In genomic region chr2:39665811-39666488, GRCh38 we compare ENCODE assay signal across 9 cellular contexts. TPM values are rescaled to one million over a fixed set of nuclear protein-coding genes. Genes with fewer than 3 reads are reported as not detected.
DNase-seq lines count a peak whose midpoint lies in the region; ATAC-seq and TF ChIP-seq lines count a peak whose summit lies in the region.
"Had no signal": no experiment of that assay in that cellular context is flagged by ENCODE, and none has a peak within 500 bp of the region (broad histone marks: within the 10 kb centered on the region; RNA-seq: fewer than 3 reads in every experiment).

TMEM178A (plus strand) TSS chr2:39665917; CDS start chr2:39665975, 58 bp downstream.

- intact Hi-C loops in esophagus squamous epithelium (cut with DNase I) = no loop called here

- no peaks in the 10 kb centered on the region for H4K20me1 ChIP-seq in SK-N-SH (ENCODE audit: insufficient read depth)
- H4K20me1 ChIP-seq in neural cell (ENCODE audit: insufficient read depth) = no peaks in the 10 kb centered on the region

- H3K4me1 ChIP-seq in SK-N-SH (ENCODE audit: control insufficient read depth in 1 of 2, insufficient read depth in 2 of 2, low read depth in 1 of 2, low read length in 1 of 2) = peaks cover 4 to 10% of the 10 kb centered on the region in 2 experiments; a peak in 2 of 4 replicates
- H3K4me1 ChIP-seq in esophagus squamous epithelium = peaks cover 0 to 20% (median 9%) of the 10 kb centered on the region in 3 donors

- H3K9me2 ChIP-seq in SK-N-SH (no peaks in the 10 kb centered on the region), neural cell (ENCODE audit: insufficient read depth, low read length) (no peaks in the 10 kb centered on the region)

- H3K9ac ChIP-seq in SK-N-SH = no peak within 1 kb of the TSS
- H3K9ac ChIP-seq in neural cell (ENCODE audit: low read length) = peak within 1 kb of the TSS; percentile 72

- H3K27me3 ChIP-seq in SK-N-SH (ENCODE audit: insufficient read depth) = peaks cover 34% of the 10 kb centered on the region
- peaks cover 0 to 62% (median 10%) of the 10 kb centered on the region in 4 donors for H3K27me3 ChIP-seq in esophagus squamous epithelium
- H3K27me3 ChIP-seq in neural cell (ENCODE audit: insufficient read depth, low read depth, low read length) = no peaks in the 10 kb centered on the region

- H3K4me3 ChIP-seq in SK-N-SH (ENCODE audit: low read depth in 2 of 2, low read length in 1 of 2) (peak within 1 kb of the TSS; percentile 60 to 65), esophagus squamous epithelium (peak within 1 kb of the TSS; percentile 28 to 64 (median 48)), neural cell (ENCODE audit: low read length) (peak within 1 kb of the TSS; percentile 72)

- DNase-seq in DMS 273 (lab: John Stamatoyannopoulos, UW; ENCODE audit: unreplicated experiment) = peak; percentile 57
- DNase-seq in DMS 273 treated with DMSO at 0.1 percent for 48 hours (lab: John Stamatoyannopoulos, UW) = no peak
- peak; percentile 90 for DNase-seq in SK-N-SH
- DNase-seq in esophagus squamous epithelium (lab: John Stamatoyannopoulos, UW) = no peak
- DNase-seq in NCI-H1436 treated with DMSO at 0.1 percent for 48 hours (lab: John Stamatoyannopoulos, UW) = no peak
- DNase-seq in HCEC 1CT = no peak

- no peak for TF ChIP-seq RAD21 in SK-N-SH (IDR thresholded peaks at IDR 0.05; ENCODE audit: low read length)
- peak; percentile 26 for TF ChIP-seq RAD21 in neural cell (conservative IDR thresholded peaks at IDR 0.05)

- no peak within 1 kb of the TSS for H3K27ac ChIP-seq in SK-N-SH (ENCODE audit: low read depth in 2 of 2, low read length in 1 of 2)
- H3K27ac ChIP-seq in esophagus squamous epithelium = no peak within 1 kb of the TSS
- no peak within 1 kb of the TSS for H3K27ac ChIP-seq in neural cell (ENCODE audit: low read length)
- H3K27ac ChIP-seq: 22Rv1 had no signal

- H3K36me3 ChIP-seq in SK-N-SH (replicated peaks in 1 of 2; ENCODE audit: control insufficient read depth in 1 of 2, insufficient read depth in 2 of 2, low read length in 1 of 2) (no peaks in the 10 kb centered on the region), esophagus squamous epithelium (no peaks in the 10 kb centered on the region), neural cell (ENCODE audit: insufficient read depth, low read length) (no peaks in the 10 kb centered on the region)

- H3F3A ChIP-seq in SK-N-SH (replicated peaks; ENCODE audit: insufficient read depth) = no peaks in the 10 kb centered on the region
- H3F3A ChIP-seq in neural cell (ENCODE audit: insufficient read depth, low read length, poor library complexity, severe bottlenecking) = no peaks in the 10 kb centered on the region

- TF ChIP-seq POLR2A in esophagus squamous epithelium (IDR thresholded peaks at IDR 0.05) = no peak

- H2AFZ ChIP-seq in SK-N-SH (ENCODE audit: low read depth) (peak within 1 kb of the TSS; percentile 91), neural cell (ENCODE audit: low read depth, low read length) (peak within 1 kb of the TSS; percentile 54)

- TF ChIP-seq CTCF in SK-N-SH (IDR thresholded peaks at IDR 0.05) (no peak), esophagus squamous epithelium (IDR thresholded peaks at IDR 0.05) (no peak), neural cell (IDR thresholded peaks at IDR 0.05; ENCODE audit: poor library complexity, severe bottlenecking) (peak; percentile 35)

- no peaks in the 10 kb centered on the region for H3K9me3 ChIP-seq in SK-N-SH
- no peaks in the 10 kb centered on the region for H3K9me3 ChIP-seq in esophagus squamous epithelium
- no peaks in the 10 kb centered on the region for H3K9me3 ChIP-seq in neural cell (ENCODE audit: low read length)

- ATAC-seq in GM21360 (IDR thresholded peaks at IDR 0.05; ENCODE audit: unreplicated experiment) = no peak

- H3K4me2 ChIP-seq in SK-N-SH = peak within 1 kb of the TSS; percentile 80
- peak within 1 kb of the TSS; percentile 65 for H3K4me2 ChIP-seq in neural cell (ENCODE audit: low read length)

- H3K79me2 ChIP-seq in SK-N-SH (ENCODE audit: insufficient read depth) (no peaks in the 10 kb centered on the region), neural cell (replicated peaks; ENCODE audit: insufficient read depth, low read length) (peaks cover 28% of the 10 kb centered on the region)

- CTCF ChIA-PET in SK-N-SH (lab: Yijun Ruan, JAX) = no interaction called here

- POLR2A ChIA-PET in SK-N-SH (lab: Yijun Ruan, JAX) = no interaction called here

- 2% methylated on average over 45 of the region's 90 CpGs for WGBS in SK-N-SH (ENCODE audit: low lambda C conversion rate)
- WGBS in esophagus squamous epithelium, 2 donors = 0 to 10% methylated on average over 2 to 24 of the region's 90 CpGs

- TF ChIP-seq EP300 in SK-N-SH (IDR thresholded peaks at IDR 0.05; ENCODE audit: borderline replicate concordance in 1 of 2, low read depth in 1 of 2, low read length in 1 of 2) (no peak), neural cell (conservative IDR thresholded peaks at IDR 0.05; ENCODE audit: poor library complexity, severe bottlenecking) (peak; percentile 13)

TF ChIP-seq in SK-N-SH, 30 proteins besides CTCF, POLR2A, EP300 and RAD21 (continues in another document):
- TF ChIP-seq JUND (IDR thresholded peaks at IDR 0.05) = no peak
- no peak for TF ChIP-seq NFIC (IDR thresholded peaks at IDR 0.05; ENCODE audit: borderline replicate concordance)
- no peak for TF ChIP-seq PBX3 (IDR thresholded peaks at IDR 0.05)
- TF ChIP-seq FOXM1 (IDR thresholded peaks at IDR 0.05; ENCODE audit: low read depth) = no peak
- no peak for TF ChIP-seq POLR2AphosphoS5 (IDR thresholded peaks at IDR 0.05; ENCODE audit: low read depth, low read length)
- TF ChIP-seq GABPA (IDR thresholded peaks at IDR 0.05; ENCODE audit: low read depth) = no peak
- no peak for TF ChIP-seq TEAD4 (IDR thresholded peaks at IDR 0.05; ENCODE audit: borderline replicate concordance, insufficient read depth)
- no peak for TF ChIP-seq SMC3 (IDR thresholded peaks at IDR 0.05; ENCODE audit: low read depth, low read length)

TF ChIP-seq in neural cell, 6 proteins besides CTCF, POLR2A, EP300 and RAD21:
- TF ChIP-seq TAF1 (IDR thresholded peaks at IDR 0.05; ENCODE audit: low read depth) (no peak), POLR2AphosphoS5 (IDR thresholded peaks at IDR 0.05) (peak; percentile 52), SMC3 (conservative IDR thresholded peaks at IDR 0.05; ENCODE audit: poor library complexity) (peak; percentile 40), MXI1 (conservative IDR thresholded peaks at IDR 0.05; ENCODE audit: poor library complexity, severe bottlenecking) (peak; percentile 63), EZH2 (IDR thresholded peaks at IDR 0.05; ENCODE audit: borderline replicate concordance, insufficient read depth, low read length, poor library complexity, severe bottlenecking) (no peak)
- TF ChIP-seq, protein P1, sequence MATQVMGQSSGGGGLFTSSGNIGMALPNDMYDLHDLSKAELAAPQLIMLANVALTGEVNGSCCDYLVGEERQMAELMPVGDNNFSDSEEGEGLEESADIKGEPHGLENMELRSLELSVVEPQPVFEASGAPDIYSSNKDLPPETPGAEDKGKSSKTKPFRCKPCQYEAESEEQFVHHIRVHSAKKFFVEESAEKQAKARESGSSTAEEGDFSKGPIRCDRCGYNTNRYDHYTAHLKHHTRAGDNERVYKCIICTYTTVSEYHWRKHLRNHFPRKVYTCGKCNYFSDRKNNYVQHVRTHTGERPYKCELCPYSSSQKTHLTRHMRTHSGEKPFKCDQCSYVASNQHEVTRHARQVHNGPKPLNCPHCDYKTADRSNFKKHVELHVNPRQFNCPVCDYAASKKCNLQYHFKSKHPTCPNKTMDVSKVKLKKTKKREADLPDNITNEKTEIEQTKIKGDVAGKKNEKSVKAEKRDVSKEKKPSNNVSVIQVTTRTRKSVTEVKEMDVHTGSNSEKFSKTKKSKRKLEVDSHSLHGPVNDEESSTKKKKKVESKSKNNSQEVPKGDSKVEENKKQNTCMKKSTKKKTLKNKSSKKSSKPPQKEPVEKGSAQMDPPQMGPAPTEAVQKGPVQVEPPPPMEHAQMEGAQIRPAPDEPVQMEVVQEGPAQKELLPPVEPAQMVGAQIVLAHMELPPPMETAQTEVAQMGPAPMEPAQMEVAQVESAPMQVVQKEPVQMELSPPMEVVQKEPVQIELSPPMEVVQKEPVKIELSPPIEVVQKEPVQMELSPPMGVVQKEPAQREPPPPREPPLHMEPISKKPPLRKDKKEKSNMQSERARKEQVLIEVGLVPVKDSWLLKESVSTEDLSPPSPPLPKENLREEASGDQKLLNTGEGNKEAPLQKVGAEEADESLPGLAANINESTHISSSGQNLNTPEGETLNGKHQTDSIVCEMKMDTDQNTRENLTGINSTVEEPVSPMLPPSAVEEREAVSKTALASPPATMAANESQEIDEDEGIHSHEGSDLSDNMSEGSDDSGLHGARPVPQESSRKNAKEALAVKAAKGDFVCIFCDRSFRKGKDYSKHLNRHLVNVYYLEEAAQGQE (IDR thresholded peaks at IDR 0.05; ENCODE audit: borderline replicate concordance) = peak; percentile 27
TF ChIP-seq in neural cell: peak in this region for 4.

RNA-seq across cellular contexts. Expression of gene TMEM178A, which starts in this region (rescaled TPM):
- polyA plus RNA-seq in SK-N-SH (2012; rRNA removed) = 0.60 and 0.84 TPM in 2 replicates
- 0.09 and 0.12 TPM in 2 replicates for polyA plus RNA-seq in SK-N-SH (2012; cell fraction: cytosol; rRNA removed)
- polyA plus RNA-seq in SK-N-SH (2012; cell fraction: nucleus; rRNA removed) = 7.5 and 10.3 TPM in 2 replicates
- under 1 TPM in 2 of 4 donors, not detected in 2; 0.29 to 0.38 TPM for total RNA-seq in esophagus squamous epithelium
- 31.8 and 32.4 TPM in 2 replicates for polyA plus RNA-seq in neural cell
- 13.9 and 21.2 TPM in 2 replicates for polyA minus RNA-seq in neural cell

Comparison
In these comparisons a context has a peak if more than half of its experiments do, and no peak if none do; other contexts are left out.
1. DNase-seq: peak in DMS 273 (single experiment) and SK-N-SH (single experiment); none in DMS 273 treated with DMSO at 0.1 percent for 48 hours (single experiment), esophagus squamous epithelium (single experiment), NCI-H1436 treated with DMSO at 0.1 percent for 48 hours (single experiment) and HCEC 1CT (single experiment).
2. Peak in every context shown above with its lines, with median percentiles within 50 percentile points of each other: H3K4me3 ChIP-seq.